8 cellular contexts compared by ENCODE assay signal in genomic region chr14:103872492-103873113, GRCh38. TPM values are rescaled to one million over a fixed set of nuclear protein-coding genes. Genes with fewer than 3 reads are reported as not detected.
DNase-seq lines count a peak whose midpoint lies in the region; ATAC-seq and TF ChIP-seq lines count a peak whose summit lies in the region.

No MANE protein-coding gene starts in this region.

- POLR2A ChIA-PET in A673 (lab: Charles Lee; ENCODE audit: low non-redundant PET): no interaction called here

- no peak overlapping the region for H3K27ac ChIP-seq in neutrophil
- peak overlapping the region in 2 of 4 donors; percentile 15 to 44 for H3K27ac ChIP-seq in gastroesophageal sphincter
- H3K27ac ChIP-seq in A673 (ENCODE audit: low read depth, low read length, poor library complexity, severe bottlenecking): no peak overlapping the region

- H3K27me3 Mint-ChIP-seq in central memory CD8-positive, alpha-beta T cell: no peaks in the 10 kb centered on the region
- H3K27me3 Mint-ChIP-seq in glutamatergic neuron (ENCODE audit: unreplicated experiment): peaks cover 1% of the 10 kb centered on the region

- no peaks in the 10 kb centered on the region for H3K9me3 ChIP-seq in ES-I3 (ENCODE audit: control insufficient read depth, insufficient read depth, low read length)
- H3K9me3 ChIP-seq in neutrophil: no peaks in the 10 kb centered on the region
- no peaks in the 10 kb centered on the region for H3K9me3 ChIP-seq in gastroesophageal sphincter
- H3K9me3 ChIP-seq in A673 (ENCODE audit: low read depth, low read length, poor library complexity, severe bottlenecking): no peaks in the 10 kb centered on the region

- TF ChIP-seq CTCF in neutrophil (IDR thresholded peaks at IDR 0.05): no peak
- no peak for TF ChIP-seq CTCF in gastroesophageal sphincter (IDR thresholded peaks at IDR 0.05)
- TF ChIP-seq CTCF in glutamatergic neuron (IDR thresholded peaks at IDR 0.05; ENCODE audit: partially characterized antibody, unreplicated experiment): no peak
- no peak for TF ChIP-seq CTCF in A673 (conservative IDR thresholded peaks at IDR 0.05; ENCODE audit: low read depth, low read length)

- no peak for TF ChIP-seq EP300 in gastroesophageal sphincter (IDR thresholded peaks at IDR 0.05)

- peaks cover 6% of the 10 kb centered on the region for H3K4me1 Mint-ChIP-seq in central memory CD8-positive, alpha-beta T cell
- H3K4me1 Mint-ChIP-seq in glutamatergic neuron (ENCODE audit: low read depth, unreplicated experiment): peaks cover 2% of the 10 kb centered on the region

- peak overlapping the region; percentile 57; the same call in 1 of the 2 replicates for H3K9ac ChIP-seq in ES-I3 (ENCODE audit: low read depth, low read length)

- H3K4me3 ChIP-seq in neutrophil (ENCODE audit: low read depth in 1 of 2, low read length in 1 of 2) (peak overlapping the region; percentile 36 to 50), gastroesophageal sphincter (peak overlapping the region in 1 of 2 donors; percentile 35), A673 (ENCODE audit: low read depth, low read length, poor library complexity, severe bottlenecking) (no peak overlapping the region)

- no peak for DNase-seq in central memory CD8-positive, alpha-beta T cell (ENCODE audit: low spot score in 2 of 2)
- DNase-seq in glutamatergic neuron: no peak
- no peak for DNase-seq in erythroblast (lab: John Stamatoyannopoulos, UW)
- no peak for DNase-seq in A673 (ENCODE audit: low spot score)

- peaks cover 5% of the 10 kb centered on the region for H3K36me3 Mint-ChIP-seq in central memory CD8-positive, alpha-beta T cell (ENCODE audit: insufficient read depth)
- H3K36me3 Mint-ChIP-seq in glutamatergic neuron (ENCODE audit: unreplicated experiment): no peaks in the 10 kb centered on the region

- CTCF ChIA-PET in A673 (lab: Charles Lee): interaction anchor here (0.7 kb wide), 1 partner anchor 354 kb away, joined by 3 read pairs; no protein-coding TSS in a partner anchor

- ATAC-seq in HG02642 (IDR thresholded peaks at IDR 0.05; ENCODE audit: poor library complexity, unreplicated experiment) (peak; percentile 8), gastroesophageal sphincter (no peak)
- ATAC-seq in central memory CD8-positive, alpha-beta T cell (replicated peaks; ENCODE audit: extremely low read depth, poor library complexity, severe bottlenecking): peak; percentile 77

- WGBS in gastroesophageal sphincter (ENCODE audit: low coverage in 1 of 2), 2 donors: 87% methylated on average over 3 of the region's 12 CpGs; no CpG with 5 or more reads in 1 of the 2 donors

- H3K4me3 Mint-ChIP-seq in central memory CD8-positive, alpha-beta T cell: peak overlapping the region; percentile 85
- no peak overlapping the region for H3K4me3 Mint-ChIP-seq in glutamatergic neuron (ENCODE audit: unreplicated experiment)

- no peak for TF ChIP-seq POLR2A in gastroesophageal sphincter (IDR thresholded peaks at IDR 0.05)
- no peak for TF ChIP-seq POLR2A in erythroblast (IDR thresholded peaks at IDR 0.05; ENCODE audit: low read length)

- no peaks in the 10 kb centered on the region for H3K9me3 Mint-ChIP-seq in central memory CD8-positive, alpha-beta T cell
- peaks cover 6% of the 10 kb centered on the region for H3K9me3 Mint-ChIP-seq in glutamatergic neuron (ENCODE audit: unreplicated experiment)

- H3K27ac Mint-ChIP-seq in central memory CD8-positive, alpha-beta T cell (ENCODE audit: low read depth): peak overlapping the region; percentile 85
- H3K27ac Mint-ChIP-seq in glutamatergic neuron (ENCODE audit: unreplicated experiment): no peak overlapping the region

- peaks cover 6% of the 10 kb centered on the region; the same call in 1 of the 2 replicates for H3K4me1 ChIP-seq in ES-I3 (ENCODE audit: insufficient read depth, low read length)
- H3K4me1 ChIP-seq in neutrophil (ENCODE audit: control insufficient read depth in 1 of 2, insufficient read depth in 1 of 2, low read depth in 1 of 2, low read length in 1 of 2): peaks cover 11% of the 10 kb centered on the region in 2 experiments
- peaks cover 0 to 20% (median 0%) of the 10 kb centered on the region in 3 donors for H3K4me1 ChIP-seq in gastroesophageal sphincter
- peaks cover 8% of the 10 kb centered on the region for H3K4me1 ChIP-seq in A673 (ENCODE audit: insufficient read depth, low read length, poor library complexity, severe bottlenecking)

- BruUV-seq in A673 (replicated peaks; lab: Mats Ljungman, UMichigan): no TSS peak

- intact Hi-C loops in A673 (cut with micrococcal nuclease; ENCODE audit: unreplicated experiment): no loop called here

- no peaks in the 10 kb centered on the region for H3K36me3 ChIP-seq in ES-I3 (ENCODE audit: insufficient read depth, low read length)
- H3K36me3 ChIP-seq in neutrophil: no peaks in the 10 kb centered on the region
- H3K36me3 ChIP-seq in gastroesophageal sphincter: no peaks in the 10 kb centered on the region
- H3K36me3 ChIP-seq in A673 (ENCODE audit: insufficient read depth, low read length, poor library complexity, severe bottlenecking): no peaks in the 10 kb centered on the region

- H3K27me3 ChIP-seq in neutrophil (peaks cover 50% of the 10 kb centered on the region), gastroesophageal sphincter (no peaks in the 10 kb centered on the region), A673 (replicated peaks; ENCODE audit: insufficient read depth, low read depth, low read length, poor library complexity) (no peaks in the 10 kb centered on the region)

RNA-seq across cellular contexts. Expression of gene PPP1R13B, which starts 25.2 kb away (rescaled TPM):
- total RNA-seq in gastroesophageal sphincter (10 to 100 TPM; 13.9 to 24.8 (median 17.5) TPM), glutamatergic neuron (ENCODE audit: unreplicated experiment) (24.6 TPM), A673 (2021) (4.4 and 4.8 TPM in 2 replicates)

RNA-seq across cellular contexts. Expression of gene TDRD9, which starts 55.7 kb away (rescaled TPM):
- 1 to 10 TPM; 1.6 to 5.4 (median 2.3) TPM for total RNA-seq in gastroesophageal sphincter
- not detected for total RNA-seq in glutamatergic neuron (ENCODE audit: unreplicated experiment)
- not detected in 2 replicates for total RNA-seq in A673 (2021)
